Comparison of ENCODE assay signal across 1 cellular context in genomic region chr10:77836299-77836820, GRCh38.
TF ChIP-seq lines count a peak whose summit lies in the region.

No MANE protein-coding gene starts in this region.

TF ChIP-seq in GM12878, 131 proteins besides CTCF, POLR2A, EP300 and RAD21 (continued from another document):
- TF ChIP-seq BCLAF1 (IDR thresholded peaks at IDR 0.05): no peak
- peak; percentile 35 to 50; a peak in 1 of 4 replicates for TF ChIP-seq IKZF2 (IDR thresholded peaks at IDR 0.05)
- TF ChIP-seq IKZF1 (conservative IDR thresholded peaks at IDR 0.05): no peak
- TF ChIP-seq LARP7 (IDR thresholded peaks at IDR 0.05): no peak
- TF ChIP-seq PAX5 (IDR thresholded peaks at IDR 0.05; ENCODE audit: borderline replicate concordance, low read depth, low read length): no peak
- 0 out of 2 replicates have a peak, but pooled peaks have one; percentile 30 for TF ChIP-seq PKNOX1 (IDR thresholded peaks at IDR 0.05)
- no peak for TF ChIP-seq TAF1 (IDR thresholded peaks at IDR 0.05; ENCODE audit: borderline replicate concordance, low read depth, low read length)
- no peak for TF ChIP-seq RELA (IDR thresholded peaks at IDR 0.05; ENCODE audit: borderline replicate concordance, partially characterized antibody)
- no peak for TF ChIP-seq NKRF (conservative IDR thresholded peaks at IDR 0.05)
- no peak for TF ChIP-seq REST (IDR thresholded peaks at IDR 0.05; ENCODE audit: low read depth, low read length)
- no peak for TF ChIP-seq RB1 (IDR thresholded peaks at IDR 0.05; ENCODE audit: borderline replicate concordance)
- TF ChIP-seq KLF5 (IDR thresholded peaks at IDR 0.05; ENCODE audit: partially characterized antibody): no peak
- no peak for TF ChIP-seq JUND (IDR thresholded peaks at IDR 0.05; ENCODE audit: low read depth, low read length)
- no peak for TF ChIP-seq SREBF1 (IDR thresholded peaks at IDR 0.05; ENCODE audit: low read length)
- TF ChIP-seq BCL3 (IDR thresholded peaks at IDR 0.05; ENCODE audit: borderline replicate concordance, insufficient read depth, low read depth, low read length, poor library complexity, severe bottlenecking): no peak
- no peak for TF ChIP-seq BHLHE40 (IDR thresholded peaks at IDR 0.05; ENCODE audit: borderline replicate concordance in 1 of 2, low read depth in 2 of 2, low read length in 1 of 2)
- TF ChIP-seq SMAD5 (IDR thresholded peaks at IDR 0.05; ENCODE audit: low read depth): no peak
- no peak for TF ChIP-seq MEF2A (IDR thresholded peaks at IDR 0.05; ENCODE audit: insufficient read depth, low read depth, low read length)
- TF ChIP-seq BRCA1 (IDR thresholded peaks at IDR 0.05; ENCODE audit: low read depth, low read length): no peak
- 0 out of 2 replicates have a peak, but pooled peaks have one; percentile 46 for TF ChIP-seq NBN (IDR thresholded peaks at IDR 0.05)
- TF ChIP-seq CREB1 (IDR thresholded peaks at IDR 0.05; ENCODE audit: low read depth): peak; percentile 53; the same call in 1 of the 2 replicates
- TF ChIP-seq MYB (IDR thresholded peaks at IDR 0.05; ENCODE audit: borderline replicate concordance, low read depth, low read length): no peak
- TF ChIP-seq GABPA (IDR thresholded peaks at IDR 0.05; ENCODE audit: low read depth): peak; percentile 32; the same call in 1 of the 2 replicates
- no peak for TF ChIP-seq DPF2 (IDR thresholded peaks at IDR 0.05)
- no peak for TF ChIP-seq SIX5 (IDR thresholded peaks at IDR 0.05; ENCODE audit: low read depth, low read length, severe bottlenecking)
- no peak for TF ChIP-seq EZH2 (IDR thresholded peaks at IDR 0.05; ENCODE audit: borderline replicate concordance, control insufficient read depth, low read depth, low read length)
- no peak for TF ChIP-seq HDAC2 (IDR thresholded peaks at IDR 0.05)
- no peak for TF ChIP-seq RUNX3 (IDR thresholded peaks at IDR 0.05; ENCODE audit: low read length)
- no peak for TF ChIP-seq E4F1 (IDR thresholded peaks at IDR 0.05; ENCODE audit: borderline replicate concordance, partially characterized antibody)
- TF ChIP-seq POU2F2 (IDR thresholded peaks at IDR 0.05; ENCODE audit: borderline replicate concordance, low read depth, low read length): peak; percentile 67; the same call in 1 of the 3 replicates
- TF ChIP-seq FOXK2 (IDR thresholded peaks at IDR 0.05): no peak
- no peak for TF ChIP-seq BCL11A (IDR thresholded peaks at IDR 0.05; ENCODE audit: low read depth, low read length)
- no peak for TF ChIP-seq ZBED1 (IDR thresholded peaks at IDR 0.05; ENCODE audit: borderline replicate concordance)
- TF ChIP-seq USF2 (IDR thresholded peaks at IDR 0.05; ENCODE audit: borderline replicate concordance, low read depth, low read length): no peak
TF ChIP-seq in GM12878: peak in this region for 10.
